Comparison of ENCODE assay signal across 1 cellular context in genomic region chr13:100159584-100159983, GRCh38.
TF ChIP-seq lines count a peak whose summit lies in the region.

No MANE protein-coding gene starts in this region.

TF ChIP-seq in H1, 55 proteins besides CTCF, POLR2A, EP300 and RAD21:
- no peak for TF ChIP-seq NRF1 (IDR thresholded peaks at IDR 0.05; ENCODE audit: low read depth, low read length)
- TF ChIP-seq KDM1A (IDR thresholded peaks at IDR 0.05; ENCODE audit: borderline replicate concordance, low read length): no peak
- TF ChIP-seq KDM4A (IDR thresholded peaks at IDR 0.05; ENCODE audit: low read depth, low read length, severe bottlenecking): no peak
- TF ChIP-seq SP2 (IDR thresholded peaks at IDR 0.05; ENCODE audit: low read length): no peak
TF ChIP-seq in H1: peak in this region for 0.
